1 cellular context compared by ENCODE assay signal in the genomic region with DNA sequence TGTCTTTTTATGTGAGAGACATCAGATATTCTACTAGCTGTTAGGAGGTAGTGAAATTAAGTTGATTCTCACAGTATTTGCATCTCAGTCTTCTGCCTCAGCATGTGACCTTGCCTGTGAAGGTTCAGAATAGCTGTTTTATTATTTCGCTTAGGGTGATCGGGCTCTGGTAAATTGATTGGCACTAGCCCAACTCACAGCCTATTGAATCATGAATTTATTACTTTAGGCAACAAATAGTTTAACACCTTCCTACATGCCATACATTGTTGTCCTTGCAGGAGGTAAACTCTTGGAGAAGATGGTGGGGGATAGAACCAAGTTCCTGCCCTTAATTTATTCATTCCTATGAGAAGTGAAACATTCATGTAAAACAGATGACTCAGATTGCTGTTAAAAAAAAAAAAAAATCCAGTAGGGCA.
TF ChIP-seq lines count a peak whose summit lies in the region.

No MANE protein-coding gene starts in this region.

TF ChIP-seq in WTC11, 78 proteins besides CTCF, POLR2A, EP300 and RAD21 (continued from another document):
- TF ChIP-seq CDX4 (CRISPR knock-in tag; IDR thresholded peaks at IDR 0.05; ENCODE audit: borderline replicate concordance) = no peak
- TF ChIP-seq ZNF281 (CRISPR knock-in tag; IDR thresholded peaks at IDR 0.05) = no peak
TF ChIP-seq in WTC11: peak in this region for 0.
